ENCODE assay signal across 18 cellular contexts in the genomic region with DNA sequence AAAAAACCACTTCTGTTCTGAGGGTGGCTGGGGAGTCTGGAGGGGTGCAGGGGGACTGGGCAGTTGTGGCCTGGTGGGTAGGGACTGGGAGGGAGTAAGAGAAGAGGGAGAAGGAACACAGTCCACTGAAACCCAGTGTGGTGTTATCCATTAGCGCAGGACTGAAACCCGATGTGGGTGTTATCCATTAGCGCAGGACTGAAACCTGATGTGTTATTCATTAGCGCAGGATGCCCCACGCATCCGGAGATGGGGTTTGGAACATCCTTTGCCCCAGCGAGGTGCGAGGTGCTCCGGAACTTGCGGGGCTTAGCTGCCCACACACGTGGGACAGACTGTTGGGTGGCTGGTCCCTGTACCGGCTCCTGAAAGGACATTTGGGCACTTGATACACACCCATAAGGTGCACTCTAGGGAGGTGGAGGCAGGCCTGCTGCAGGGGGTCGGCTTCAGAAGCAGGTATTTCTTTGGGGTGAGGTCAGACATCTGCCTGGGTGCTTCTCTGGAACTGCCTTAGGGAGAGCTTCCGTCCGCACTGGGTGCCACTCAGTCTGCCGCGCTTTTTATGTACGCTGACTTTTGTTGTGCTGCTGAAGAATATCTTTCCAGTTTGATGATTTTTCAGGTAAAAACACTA. TPM values are rescaled to one million over a fixed set of nuclear protein-coding genes. Genes with fewer than 3 reads are reported as not detected.
DNase-seq lines count a peak whose midpoint lies in the region; ATAC-seq and TF ChIP-seq lines count a peak whose summit lies in the region.
"Had no signal": no experiment of that assay in that cellular context is flagged by ENCODE, and none has a peak within 500 bp of the region (broad histone marks: within the 10 kb centered on the region; RNA-seq: fewer than 3 reads in every experiment).

No MANE protein-coding gene starts in this region.

- H3K27me3 ChIP-seq in HUES64 (ENCODE audit: insufficient read depth, low read length) (no peaks in the 10 kb centered on the region), body of pancreas (no peaks in the 10 kb centered on the region), right lobe of liver (no peaks in the 10 kb centered on the region), transverse colon (no peaks in the 10 kb centered on the region)

- in situ Hi-C loops in transverse colon (cut with MboI; ENCODE audit: low pct_ligation_motif_present in 1 of 4, low pct_unique_long_range_greater_than_20kb in 1 of 4, low sequenced_read_pairs in 3 of 4), result no loop called here
- in situ Hi-C loops in G401 (cut with HindIII; ENCODE audit: low sequenced_read_pairs), result no loop called here

- H3K36me3 ChIP-seq in HUES64 (ENCODE audit: insufficient read depth, low read length), result no peaks in the 10 kb centered on the region
- no peaks in the 10 kb centered on the region for H3K36me3 ChIP-seq in body of pancreas (replicated peaks in 1 of 2; ENCODE audit: insufficient read depth in 1 of 2, low read depth in 2 of 2)
- no peaks in the 10 kb centered on the region for H3K36me3 ChIP-seq in right lobe of liver
- H3K36me3 ChIP-seq in transverse colon, result no peaks in the 10 kb centered on the region

- no peak for TF ChIP-seq CTCF in body of pancreas (IDR thresholded peaks at IDR 0.05)
- TF ChIP-seq CTCF in right lobe of liver (IDR thresholded peaks at IDR 0.05), result no peak
- TF ChIP-seq CTCF in retinal pigment epithelial cell (conservative IDR thresholded peaks at IDR 0.05; ENCODE audit: low read depth, low read length), result no peak
- no peak for TF ChIP-seq CTCF in transverse colon (IDR thresholded peaks at IDR 0.05)

- DNase-seq in body of pancreas (no peak), right lobe of liver (no peak), retinal pigment epithelial cell (ENCODE audit: low read depth) (no peak), NCI-H226 (no peak), transverse colon (no peak), G401 (ENCODE audit: low spot score) (no peak)
- DNase-seq: activated B cell treated with CpG ODN at 0.5 μM for 24 hours; activated CD8-positive, alpha-beta memory T cell treated with anti-CD3 and anti-CD28 coated beads for 24 hours; activated naive CD8-positive, alpha-beta T cell treated with anti-CD3 and anti-CD28 coated beads for 36 hours; activated T-cell treated with anti-CD3 and anti-CD28 coated beads, Interleukin-2, amount 50 U/mL, for 72 hours; CD4-positive, alpha-beta memory T cell; cortex of kidney; mesenchymal stem cell; NCI-H526; SHP77 treated with DMSO at 0.1 percent for 48 hours; T-helper 2 cell had no signal

- H3K4me3 ChIP-seq in HUES64 (ENCODE audit: low read length) (no peak overlapping the region), body of pancreas (no peak overlapping the region), right lobe of liver (no peak overlapping the region), retinal pigment epithelial cell (ENCODE audit: low read length) (peak overlapping the region; percentile 20), transverse colon (no peak overlapping the region)

- intact Hi-C loops in body of pancreas (cut with DNase I), result no loop called here
- intact Hi-C loops in right lobe of liver (cut with DNase I), result loop anchor here in 1 of 2 donors (5.0 kb wide), 1 partner anchor 34 kb away; no protein-coding TSS in a partner anchor
- intact Hi-C loops in transverse colon (cut with DNase I; ENCODE audit: low total_unique reads), result no loop called here

- H3K27ac ChIP-seq in HUES64 (ENCODE audit: low read depth, low read length) (peak overlapping the region; percentile 11), body of pancreas (peak overlapping the region in 3 of 4 donors; percentile 44 to 67 (median 57)), right lobe of liver (peak overlapping the region in 2 of 3 donors; percentile 83 to 89), transverse colon (no peak overlapping the region)

- no peaks in the 10 kb centered on the region for H3K9me3 ChIP-seq in HUES64 (ENCODE audit: insufficient read depth, low read depth, low read length)
- H3K9me3 ChIP-seq in body of pancreas, result no peaks in the 10 kb centered on the region
- no peaks in the 10 kb centered on the region for H3K9me3 ChIP-seq in right lobe of liver
- H3K9me3 ChIP-seq in transverse colon, result no peaks in the 10 kb centered on the region

- TF ChIP-seq POLR2A in body of pancreas (IDR thresholded peaks at IDR 0.05) (no peak), right lobe of liver (IDR thresholded peaks at IDR 0.05) (no peak), transverse colon (IDR thresholded peaks at IDR 0.05) (no peak)

- 93% methylated on average over 18 of the region's 18 CpGs for WGBS in HUES64
- WGBS in body of pancreas, 2 donors, result 78 to 82% methylated on average over 11 to 18 of the region's 18 CpGs
- 57% methylated on average over 8 of the region's 18 CpGs for WGBS in right lobe of liver (ENCODE audit: insufficient coverage, low coverage, low lambda C conversion rate, missing lambda C conversion rate)
- 93% methylated on average over 8 to 18 of the region's 18 CpGs for WGBS in transverse colon (ENCODE audit: low coverage in 1 of 2), 2 donors

- TF ChIP-seq EP300 in transverse colon (IDR thresholded peaks at IDR 0.05; ENCODE audit: low read depth), result no peak

- H3K9ac ChIP-seq in HUES64 (ENCODE audit: low read depth, low read length), result no peak overlapping the region; the same call in 1 of the 2 replicates

- ATAC-seq in body of pancreas (peak; percentile 5), right lobe of liver (peak in 2 of 4 donors; percentile 2 to 3), HG03135 (IDR thresholded peaks at IDR 0.05; ENCODE audit: unreplicated experiment) (no peak)
- ATAC-seq: activated T-cell treated with anti-CD3 and anti-CD28 coated beads, Interleukin-2, amount 50 U/mL, for 72 hours had no signal

- H3K4me1 ChIP-seq in HUES64 (ENCODE audit: insufficient read depth, low read length) (peaks cover 6% of the 10 kb centered on the region; the same call in 1 of the 2 replicates), body of pancreas (peaks cover 4% of the 10 kb centered on the region), right lobe of liver (peaks cover 0 to 41% (median 17%) of the 10 kb centered on the region in 4 donors), transverse colon (no peaks in the 10 kb centered on the region)

RNA-seq across cellular contexts. Expression of gene FASN, which starts 20.3 kb away (rescaled TPM):
- 352 TPM for polyA plus RNA-seq in HUES64 (2013, experiment 1 of 2)
- polyA plus RNA-seq in HUES64 (2013, experiment 2 of 2), result 368 TPM
- total RNA-seq in body of pancreas, result 100 to 1,000 TPM in 1 of 2 donors, 10 to 100 TPM in 1; 16.3 to 388 TPM
- 100 to 1,000 TPM in 4 of 6 experiments, 10 to 100 TPM in 2; 76.5 to 290 (median 217) TPM for total RNA-seq in right lobe of liver
- total RNA-seq in transverse colon, result 100 to 1,000 TPM in 2 of 4 donors, 10 to 100 TPM in 2; 25.1 to 185 (median 99.4) TPM
- total RNA-seq in G401 (2014; rRNA removed; shearing (Covaris generic)), result 333 and 346 TPM in 2 replicates

RNA-seq across cellular contexts. Expression of gene DUS1L, which starts 52.7 kb away (rescaled TPM):
- polyA plus RNA-seq in HUES64 (2013, experiment 1 of 2), result 60.5 TPM
- polyA plus RNA-seq in HUES64 (2013, experiment 2 of 2), result 61.0 TPM
- total RNA-seq in body of pancreas, result 100 to 1,000 TPM in 1 of 2 donors, 10 to 100 TPM in 1; 76.0 to 128 TPM
- 100 to 1,000 TPM in 2 of 6 experiments, 10 to 100 TPM in 4; 61.8 to 115 (median 89.9) TPM for total RNA-seq in right lobe of liver
- total RNA-seq in transverse colon, result 100 to 1,000 TPM in 3 of 4 donors, 10 to 100 TPM in 1; 98.6 to 306 (median 132) TPM
- 140 and 144 TPM in 2 replicates for total RNA-seq in G401 (2014; rRNA removed; shearing (Covaris generic))

Comparison
In these comparisons a context has a peak if more than half of its experiments do, and no peak if none do; other contexts are left out.
1. H3K27ac ChIP-seq: peak in HUES64 (single experiment), body of pancreas (3 of 4) and right lobe of liver (2 of 3); none in transverse colon (0 of 4).